Comparison of ENCODE assay signal across 12 cellular contexts in genomic region chr11:446886-447285, GRCh38. TPM values are rescaled to one million over a fixed set of nuclear protein-coding genes. Genes with fewer than 3 reads are reported as not detected.
DNase-seq lines count a peak whose midpoint lies in the region; FAIRE-seq and TF ChIP-seq lines count a peak whose summit lies in the region.
"Had no signal": no experiment of that assay in that cellular context is flagged by ENCODE, and none has a peak within 500 bp of the region (broad histone marks: within the 10 kb centered on the region; RNA-seq: fewer than 3 reads in every experiment).

No MANE protein-coding gene starts in this region.

- H3K4me3 ChIP-seq in GM06990 (replicated peaks; ENCODE audit: low read depth, low read length), result no peak overlapping the region

- H3K27me3 Mint-ChIP-seq in activated naive CD8-positive, alpha-beta T cell, result no peaks in the 10 kb centered on the region
- H3K27me3 Mint-ChIP-seq in mesothelial cell of epicardium (ENCODE audit: low read depth), result no peaks in the 10 kb centered on the region
- peaks cover 3% of the 10 kb centered on the region for H3K27me3 Mint-ChIP-seq in progenitor cell of endocrine pancreas

- DNase-seq in GM06990 (ENCODE audit: extremely low read depth, insufficient read length) (peak; percentile 18), NCI-H2107 (lab: John Stamatoyannopoulos, UW) (peak; percentile 38), mesothelial cell of epicardium (ENCODE audit: low spot score in 2 of 2, unreplicated experiment in 2 of 2) (no peak), head of caudate nucleus (no peak), GM12891 (ENCODE audit: insufficient read length, low spot score) (no peak), progenitor cell of endocrine pancreas (ENCODE audit: low spot score, unreplicated experiment) (no peak)
- DNase-seq: GOT3; hippocampal formation; stimulated activated CD4-positive, alpha-beta T cell treated with anti-CD3 and anti-CD28 coated beads, Interleukin-4, amount 100 ng/mL, for 24 hours had no signal

- intact Hi-C loops in head of caudate nucleus (cut with DNase I), result loop anchor here (5.0 kb wide), 1 partner anchor 60 kb away; the partner anchor contains the start of gene RNH1

- no peaks in the 10 kb centered on the region for H3K9me3 Mint-ChIP-seq in activated naive CD8-positive, alpha-beta T cell (ENCODE audit: low read depth)
- H3K9me3 Mint-ChIP-seq in mesothelial cell of epicardium (no peaks in the 10 kb centered on the region), progenitor cell of endocrine pancreas (ENCODE audit: low read depth) (no peaks in the 10 kb centered on the region)
- H3K9me3 Mint-ChIP-seq: endodermal cell had no signal

- H3K27ac Mint-ChIP-seq in activated naive CD8-positive, alpha-beta T cell, result peak overlapping the region; percentile 46
- H3K27ac Mint-ChIP-seq in mesothelial cell of epicardium (peak overlapping the region; percentile 85), progenitor cell of endocrine pancreas (no peak overlapping the region)
- H3K27ac Mint-ChIP-seq: endodermal cell had no signal

- H3K36me3 ChIP-seq in GM06990 (ENCODE audit: control insufficient read depth, insufficient read depth, low read length), result no peaks in the 10 kb centered on the region
- H3K36me3 ChIP-seq: ascending aorta had no signal

- no peak overlapping the region for H3K4me3 Mint-ChIP-seq in activated naive CD8-positive, alpha-beta T cell
- H3K4me3 Mint-ChIP-seq in mesothelial cell of epicardium (no peak overlapping the region), progenitor cell of endocrine pancreas (ENCODE audit: low read depth) (no peak overlapping the region)
- H3K4me3 Mint-ChIP-seq: endodermal cell had no signal

- H3K36me3 Mint-ChIP-seq in activated naive CD8-positive, alpha-beta T cell, result no peaks in the 10 kb centered on the region
- H3K36me3 Mint-ChIP-seq in mesothelial cell of epicardium, result no peaks in the 10 kb centered on the region
- H3K36me3 Mint-ChIP-seq in progenitor cell of endocrine pancreas (ENCODE audit: insufficient read depth), result no peaks in the 10 kb centered on the region

- H3K4me1 Mint-ChIP-seq in activated naive CD8-positive, alpha-beta T cell (ENCODE audit: low read depth), result peaks cover 17% of the 10 kb centered on the region
- H3K4me1 Mint-ChIP-seq in mesothelial cell of epicardium, result peaks cover 33% of the 10 kb centered on the region
- H3K4me1 Mint-ChIP-seq in progenitor cell of endocrine pancreas (ENCODE audit: low read depth), result peaks cover 12% of the 10 kb centered on the region

- no peak for FAIRE-seq in GM12891 (lab: Jason Lieb, UNC)

- H3K27me3 ChIP-seq in GM06990 (replicated peaks; ENCODE audit: control insufficient read depth, insufficient read depth, low read length), result no peaks in the 10 kb centered on the region
- H3K27me3 ChIP-seq: ascending aorta had no signal

- TF ChIP-seq CTCF in GM06990 (IDR thresholded peaks at IDR 0.05; ENCODE audit: insufficient read depth, low read length, poor library complexity, severe bottlenecking), result no peak
- no peak for TF ChIP-seq CTCF in mesothelial cell of epicardium (IDR thresholded peaks at IDR 0.05; ENCODE audit: unreplicated experiment)
- no peak for TF ChIP-seq CTCF in progenitor cell of endocrine pancreas (IDR thresholded peaks at IDR 0.05; ENCODE audit: unreplicated experiment)

- no peak for TF ChIP-seq POLR2A in GM12891 (IDR thresholded peaks at IDR 0.05; ENCODE audit: low read depth, low read length)

TF ChIP-seq in GM12891, 5 proteins besides CTCF, POLR2A, EP300 and RAD21:
- no peak for TF ChIP-seq PAX5 (IDR thresholded peaks at IDR 0.05; ENCODE audit: insufficient read depth, low read length, severe bottlenecking)
- no peak for TF ChIP-seq POU2F2 (IDR thresholded peaks at IDR 0.05; ENCODE audit: low read depth, low read length)
- no peak for TF ChIP-seq POLR2AphosphoS5 (IDR thresholded peaks at IDR 0.05; ENCODE audit: low read depth, low read length)
- no peak for TF ChIP-seq SPI1 (IDR thresholded peaks at IDR 0.05; ENCODE audit: low read depth, low read length)
- no peak for TF ChIP-seq TAF1 (IDR thresholded peaks at IDR 0.05; ENCODE audit: low read depth, low read length)

RNA-seq across cellular contexts. Expression of gene PTDSS2, which starts 3.2 kb away (rescaled TPM):
- 39.0 to 49.7 TPM (median 42.1 TPM) in 3 replicates for total RNA-seq in mesothelial cell of epicardium
- 7.6 TPM for polyA plus RNA-seq in GM12891 (2012; ENCODE audit: low read depth, missing spikeins)
- 48.2 and 50.4 TPM in 2 replicates for total RNA-seq in progenitor cell of endocrine pancreas

RNA-seq across cellular contexts. Expression of gene ANO9, which starts 5.1 kb away (rescaled TPM):
- total RNA-seq in mesothelial cell of epicardium (29.7 to 32.3 TPM (median 30.6 TPM) in 3 replicates), progenitor cell of endocrine pancreas (31.0 and 34.6 TPM in 2 replicates)
- polyA plus RNA-seq in GM12891 (2012; ENCODE audit: low read depth, missing spikeins), result 30.5 TPM

RNA-seq across cellular contexts. Expression of gene SIGIRR, which starts 32.1 kb away (rescaled TPM):
- total RNA-seq in mesothelial cell of epicardium (35.5 to 42.5 TPM (median 39.2 TPM) in 3 replicates), progenitor cell of endocrine pancreas (111 and 117 TPM in 2 replicates)
- 4.6 TPM for polyA plus RNA-seq in GM12891 (2012; ENCODE audit: low read depth, missing spikeins)

RNA-seq across cellular contexts. Expression of gene PKP3, which starts 52.9 kb away (rescaled TPM):
- total RNA-seq in mesothelial cell of epicardium (57.5 to 65.7 TPM (median 58.8 TPM) in 3 replicates), progenitor cell of endocrine pancreas (55.9 and 56.9 TPM in 2 replicates)
- polyA plus RNA-seq in GM12891 (2012; ENCODE audit: low read depth, missing spikeins), result 0.09 TPM
- total RNA-seq: ascending aorta had no signal

Comparison
In these comparisons a context has a peak if more than half of its experiments do, and no peak if none do; other contexts are left out.
1. DNase-seq: peak in GM06990 (single experiment) and NCI-H2107 (single experiment); none in mesothelial cell of epicardium (0 of 2), head of caudate nucleus (0 of 42), GM12891 (single experiment) and progenitor cell of endocrine pancreas (single experiment).